Comparison of ENCODE assay signal across 12 cellular contexts in the genomic region with DNA sequence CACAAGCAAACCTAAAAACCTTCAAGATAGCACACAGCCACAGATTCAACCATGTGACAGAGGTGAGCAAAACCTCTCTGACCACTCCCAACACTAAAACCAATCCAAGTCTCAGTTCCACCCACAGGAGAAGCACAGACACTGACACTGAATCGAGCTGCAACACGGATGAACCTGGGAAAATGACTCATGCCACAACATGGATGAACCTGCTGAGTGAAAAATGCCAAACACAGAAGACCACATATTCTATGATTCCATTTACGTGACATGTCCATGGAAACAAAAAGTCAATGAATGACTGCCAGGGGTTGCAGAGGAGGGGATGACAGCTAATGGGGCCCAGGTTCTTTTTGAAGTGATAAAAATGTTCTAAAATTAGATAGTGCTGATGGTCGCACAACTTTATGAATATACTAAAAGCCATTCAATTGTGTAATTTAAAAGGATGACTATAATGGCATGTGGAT. TPM values are rescaled to one million over a fixed set of nuclear protein-coding genes. Genes with fewer than 3 reads are reported as not detected.
A peak's percentile ranks its signal among the peaks of the same experiment; 100 is the strongest.
DNase-seq lines count a peak whose midpoint lies in the region; ATAC-seq and TF ChIP-seq lines count a peak whose summit lies in the region.
"Had no signal": no experiment of that assay in that cellular context is flagged by ENCODE, and none has a peak within 500 bp of the region (broad histone marks: within the 10 kb centered on the region; RNA-seq: fewer than 3 reads in every experiment).

No MANE protein-coding gene starts in this region.

- no peaks in the 10 kb centered on the region for H3K27me3 ChIP-seq in cardiac muscle cell
- no peaks in the 10 kb centered on the region for H3K27me3 ChIP-seq in adrenal gland

- DNase-seq in GM13976 (ENCODE audit: low spot score) (peak; percentile 58), cardiac muscle cell (ENCODE audit: low read depth in 1 of 2, low spot score in 1 of 2) (no peak), posterior cingulate gyrus (no peak), adrenal gland (no peak), coronary artery (ENCODE audit: low spot score) (no peak), Kasumi-1 (lab: John Stamatoyannopoulos, UW) (no peak)
- DNase-seq: central memory CD4-positive, alpha-beta T cell; GDM1; NCI-H226 had no signal

- no peak for TF ChIP-seq CTCF in GM13976 (IDR thresholded peaks at IDR 0.05; ENCODE audit: borderline replicate concordance, control extremely low read depth, extremely low read depth, insufficient read depth, missing control alignments)
- no peak for TF ChIP-seq CTCF in cardiac muscle cell (IDR thresholded peaks at IDR 0.05; ENCODE audit: low read depth, low read length)
- no peak for TF ChIP-seq CTCF in adrenal gland (IDR thresholded peaks at IDR 0.05)
- no peak for TF ChIP-seq CTCF in coronary artery (IDR thresholded peaks at IDR 0.05)

- in situ Hi-C loops in GM13976 (cut with MboI; ENCODE audit: low sequenced_read_pairs, unreplicated experiment), result no loop called here

- H3K9me3 ChIP-seq in cardiac muscle cell (ENCODE audit: low read depth) (no peaks in the 10 kb centered on the region), adrenal gland (replicated peaks in 1 of 3) (no peaks in the 10 kb centered on the region)

- no peaks in the 10 kb centered on the region for H3K36me3 ChIP-seq in cardiac muscle cell
- H3K36me3 ChIP-seq in adrenal gland (replicated peaks in 1 of 2), result no peaks in the 10 kb centered on the region

- intact Hi-C loops in posterior cingulate gyrus (cut with DNase I), result no loop called here
- intact Hi-C loops in adrenal gland (cut with DNase I), result no loop called here

- H3K27ac ChIP-seq in cardiac muscle cell, result peak overlapping the region; percentile 16
- no peak overlapping the region for H3K27ac ChIP-seq in adrenal gland
- H3K27ac ChIP-seq in coronary artery, result no peak overlapping the region
- H3K27ac ChIP-seq: HL-60 had no signal

- H3K4me3 ChIP-seq in cardiac muscle cell, result no peak overlapping the region
- H3K4me3 ChIP-seq in adrenal gland, result no peak overlapping the region
- H3K4me3 ChIP-seq in coronary artery, result no peak overlapping the region

- ATAC-seq in GM19438 (IDR thresholded peaks at IDR 0.05; ENCODE audit: low read depth, unreplicated experiment), result peak; percentile 85
- peak; percentile 77 for ATAC-seq in HG03196 (IDR thresholded peaks at IDR 0.05; ENCODE audit: unreplicated experiment)

- TF ChIP-seq POLR2A in adrenal gland (IDR thresholded peaks at IDR 0.05), result no peak

- H3K4me1 ChIP-seq in cardiac muscle cell (ENCODE audit: low read depth) (peaks cover 47% of the 10 kb centered on the region), adrenal gland (replicated peaks in 1 of 2) (peaks cover 0 to 32% of the 10 kb centered on the region in 2 donors)

- 71 to 85% (median 82%) methylated on average over 3 to 4 of the region's 4 CpGs for WGBS in adrenal gland, 4 donors

RNA-seq across cellular contexts. Expression of gene CYTH3, which starts 22.0 kb away (rescaled TPM):
- total RNA-seq in cardiac muscle cell (30.9 and 32.4 TPM in 2 replicates), adrenal gland (10 to 100 TPM; 11.4 to 34.3 (median 18.7) TPM)
- polyA plus RNA-seq in cardiac muscle cell (20.2 and 25.2 TPM in 2 replicates), adrenal gland (10 to 100 TPM in 1 of 3 donors, 1 to 10 TPM in 2; 7.9 to 12.9 (median 9.5) TPM)
